ENCODE assay signal across 8 cellular contexts in genomic region chr5:179818746-179819295, GRCh38. TPM values are rescaled to one million over a fixed set of nuclear protein-coding genes. Genes with fewer than 3 reads are reported as not detected.
DNase-seq lines count a peak whose midpoint lies in the region; ATAC-seq and TF ChIP-seq lines count a peak whose summit lies in the region.

No MANE protein-coding gene starts in this region.

- DNase-seq in CD1c-positive myeloid dendritic cell (ENCODE audit: extremely low spot score): peak; percentile 96
- peak; percentile 80 for DNase-seq in GM19240 (ENCODE audit: insufficient read length, low spot score)
- peak; percentile 82 for DNase-seq in Panc1 (ENCODE audit: low read depth, low spot score)
- peak; percentile 80 for DNase-seq in activated T-helper 2 cell treated with anti-CD3 and anti-CD28 coated beads, Interferon-gamma antibody, Interleukin-2, Interleukin-4, amounts not matched to agents 10 μg/mL and 5 μg/mL and 100 μg/mL, durations not matched to agents 14 hours and 24 hours and 36 hours (ENCODE audit: low spot score)
- peak; percentile 94 for DNase-seq in fibroblast of mammary gland (ENCODE audit: low read depth)
- DNase-seq in natural killer cell treated with Interleukin-12 subunit alpha and Interleukin-12 subunit beta and Interleukin-15 and Interleukin-18, amount 100 ng/mL, for 72 hours (ENCODE audit: low spot score): peak; percentile 99
- DNase-seq in stimulated activated naive CD4-positive, alpha-beta T cell treated with Interleukin-2 at 50 U/mL for 16 hours (lab: John Stamatoyannopoulos, UW): peak; percentile 87

- peak overlapping the region; percentile 83 for H3K27ac Mint-ChIP-seq in activated T-helper 2 cell treated with anti-CD3 and anti-CD28 coated beads, Interferon-gamma antibody, Interleukin-2, Interleukin-4, amounts not matched to agents 10 μg/mL and 5 μg/mL and 100 μg/mL, durations not matched to agents 14 hours and 24 hours and 36 hours
- H3K27ac Mint-ChIP-seq in natural killer cell treated with Interleukin-12 subunit alpha and Interleukin-12 subunit beta and Interleukin-15 and Interleukin-18, amount 100 ng/mL, for 72 hours: peak overlapping the region; percentile 87 to 96

- peak overlapping the region; percentile 65 for H3K4me3 Mint-ChIP-seq in activated T-helper 2 cell treated with anti-CD3 and anti-CD28 coated beads, Interferon-gamma antibody, Interleukin-2, Interleukin-4, amounts not matched to agents 10 μg/mL and 5 μg/mL and 100 μg/mL, durations not matched to agents 14 hours and 24 hours and 36 hours (ENCODE audit: low read depth)
- peak overlapping the region; percentile 75 for H3K4me3 Mint-ChIP-seq in natural killer cell treated with Interleukin-12 subunit alpha and Interleukin-12 subunit beta and Interleukin-15 and Interleukin-18, amount 100 ng/mL, for 72 hours

- peak overlapping the region; percentile 99 for H3K27ac ChIP-seq in Panc1 (ENCODE audit: low read length)

- no peaks in the 10 kb centered on the region for H3K27me3 ChIP-seq in Panc1 (ENCODE audit: control insufficient read depth, insufficient read depth, low read length)

- CTCF ChIA-PET in Panc1 (lab: Charles Lee): no interaction called here

- H3K4me1 ChIP-seq in Panc1 (ENCODE audit: control insufficient read depth, insufficient read depth, low read length): peaks cover 41% of the 10 kb centered on the region

- peak; percentile 64 for ATAC-seq in HG03439 (IDR thresholded peaks at IDR 0.05; ENCODE audit: unreplicated experiment)
- peak; percentile 73 for ATAC-seq in Panc1
- ATAC-seq in natural killer cell treated with Interleukin-12 subunit alpha and Interleukin-12 subunit beta and Interleukin-15 and Interleukin-18, amount 100 ng/mL, for 72 hours: peak; percentile 78 to 84

- H3K9me3 Mint-ChIP-seq in activated T-helper 2 cell treated with anti-CD3 and anti-CD28 coated beads, Interferon-gamma antibody, Interleukin-2, Interleukin-4, amounts not matched to agents 10 μg/mL and 5 μg/mL and 100 μg/mL, durations not matched to agents 14 hours and 24 hours and 36 hours: no peaks in the 10 kb centered on the region
- no peaks in the 10 kb centered on the region for H3K9me3 Mint-ChIP-seq in natural killer cell treated with Interleukin-12 subunit alpha and Interleukin-12 subunit beta and Interleukin-15 and Interleukin-18, amount 100 ng/mL, for 72 hours

- H3K9me3 ChIP-seq in Panc1 (ENCODE audit: control insufficient read depth, insufficient read depth, low read depth, low read length): no peaks in the 10 kb centered on the region

- intact Hi-C loops in Panc1 (cut with micrococcal nuclease; ENCODE audit: unreplicated experiment): no loop called here
- intact Hi-C loops in activated T-helper 2 cell treated with anti-CD3 and anti-CD28 coated beads, Interferon-gamma antibody, Interleukin-2, Interleukin-4, amounts not matched to agents 10 μg/mL and 5 μg/mL and 100 μg/mL, durations not matched to agents 14 hours and 24 hours and 36 hours (cut with micrococcal nuclease): loop anchor here (1.0 kb wide), 1 partner anchor 8 kb away; no protein-coding TSS in a partner anchor

- in situ Hi-C loops in Panc1 (cut with HindIII; ENCODE audit: low pct_unique_long_range_greater_than_20kb, low sequenced_read_pairs): no loop called here

- TF ChIP-seq CTCF in Panc1 (IDR thresholded peaks at IDR 0.05) (no peak), fibroblast of mammary gland (conservative IDR thresholded peaks at IDR 0.05; ENCODE audit: control insufficient read depth, insufficient read depth, low read depth, low read length) (no peak)

- peaks cover 29% of the 10 kb centered on the region for H3K4me1 Mint-ChIP-seq in activated T-helper 2 cell treated with anti-CD3 and anti-CD28 coated beads, Interferon-gamma antibody, Interleukin-2, Interleukin-4, amounts not matched to agents 10 μg/mL and 5 μg/mL and 100 μg/mL, durations not matched to agents 14 hours and 24 hours and 36 hours (ENCODE audit: low read depth)
- H3K4me1 Mint-ChIP-seq in natural killer cell treated with Interleukin-12 subunit alpha and Interleukin-12 subunit beta and Interleukin-15 and Interleukin-18, amount 100 ng/mL, for 72 hours (ENCODE audit: low read depth in 2 of 2): peaks cover 39 to 44% of the 10 kb centered on the region in 2 donors

- BruUV-seq in Panc1 (replicated peaks; lab: Mats Ljungman, UMichigan): no TSS peak

- POLR2A ChIA-PET in Panc1 (lab: Charles Lee): interaction anchor here (0.6 to 1.0 kb wide), 3 partner anchors 9 to 17 kb away, joined by 3 to 17 read pairs (median 11); no protein-coding TSS in a partner anchor

- no peaks in the 10 kb centered on the region for H3K27me3 Mint-ChIP-seq in activated T-helper 2 cell treated with anti-CD3 and anti-CD28 coated beads, Interferon-gamma antibody, Interleukin-2, Interleukin-4, amounts not matched to agents 10 μg/mL and 5 μg/mL and 100 μg/mL, durations not matched to agents 14 hours and 24 hours and 36 hours (ENCODE audit: low read depth)
- H3K27me3 Mint-ChIP-seq in natural killer cell treated with Interleukin-12 subunit alpha and Interleukin-12 subunit beta and Interleukin-15 and Interleukin-18, amount 100 ng/mL, for 72 hours: no peaks in the 10 kb centered on the region

- peaks cover 2% of the 10 kb centered on the region; the same call in 1 of the 2 replicates for H3K36me3 ChIP-seq in Panc1 (ENCODE audit: control insufficient read depth, insufficient read depth, low read length)

- H3K4me3 ChIP-seq in Panc1 (ENCODE audit: low read depth in 2 of 2, low read length in 2 of 2) (peak overlapping the region; percentile 11 to 33; a peak in 2 of 4 replicates), fibroblast of mammary gland (ENCODE audit: control insufficient read depth, low read depth, low read length) (peak overlapping the region; percentile 5)

- peaks cover 32% of the 10 kb centered on the region for H3K36me3 Mint-ChIP-seq in activated T-helper 2 cell treated with anti-CD3 and anti-CD28 coated beads, Interferon-gamma antibody, Interleukin-2, Interleukin-4, amounts not matched to agents 10 μg/mL and 5 μg/mL and 100 μg/mL, durations not matched to agents 14 hours and 24 hours and 36 hours (ENCODE audit: low read depth)
- peaks cover 7% of the 10 kb centered on the region for H3K36me3 Mint-ChIP-seq in natural killer cell treated with Interleukin-12 subunit alpha and Interleukin-12 subunit beta and Interleukin-15 and Interleukin-18, amount 100 ng/mL, for 72 hours

RNA-seq across cellular contexts. Expression of gene SQSTM1, which starts 1.9 kb away (rescaled TPM):
- total RNA-seq in Panc1 (2021; ENCODE audit: unreplicated experiment): 985 TPM
- polyA plus RNA-seq in Panc1 (2012; ENCODE audit: insufficient read length): 958 TPM
- 194 TPM in 2 replicates for total RNA-seq in activated T-helper 2 cell treated with anti-CD3 and anti-CD28 coated beads, Interferon-gamma antibody, Interleukin-2, Interleukin-4, amounts not matched to agents 10 μg/mL and 5 μg/mL and 100 μg/mL, durations not matched to agents 14 hours and 24 hours and 36 hours
- 100 to 1,000 TPM; 218 to 332 TPM for total RNA-seq in natural killer cell treated with Interleukin-12 subunit alpha and Interleukin-12 subunit beta and Interleukin-15 and Interleukin-18, amount 100 ng/mL, for 72 hours

RNA-seq across cellular contexts. Expression of gene MGAT4B, which starts 12.2 kb away (rescaled TPM):
- total RNA-seq in Panc1 (2021; ENCODE audit: unreplicated experiment): 406 TPM
- polyA plus RNA-seq in Panc1 (2012; ENCODE audit: insufficient read length): 616 TPM
- total RNA-seq in activated T-helper 2 cell treated with anti-CD3 and anti-CD28 coated beads, Interferon-gamma antibody, Interleukin-2, Interleukin-4, amounts not matched to agents 10 μg/mL and 5 μg/mL and 100 μg/mL, durations not matched to agents 14 hours and 24 hours and 36 hours: 135 and 139 TPM in 2 replicates
- 100 to 1,000 TPM in 1 of 2 donors, 10 to 100 TPM in 1; 73.2 to 105 TPM for total RNA-seq in natural killer cell treated with Interleukin-12 subunit alpha and Interleukin-12 subunit beta and Interleukin-15 and Interleukin-18, amount 100 ng/mL, for 72 hours

RNA-seq across cellular contexts. Expression of gene LTC4S, which starts 25.0 kb away (rescaled TPM):
- total RNA-seq in Panc1 (2021; ENCODE audit: unreplicated experiment): 0.69 TPM
- polyA plus RNA-seq in Panc1 (2012; ENCODE audit: insufficient read length): 1.2 TPM
- 0.62 and 3.2 TPM in 2 replicates for total RNA-seq in activated T-helper 2 cell treated with anti-CD3 and anti-CD28 coated beads, Interferon-gamma antibody, Interleukin-2, Interleukin-4, amounts not matched to agents 10 μg/mL and 5 μg/mL and 100 μg/mL, durations not matched to agents 14 hours and 24 hours and 36 hours
- total RNA-seq in natural killer cell treated with Interleukin-12 subunit alpha and Interleukin-12 subunit beta and Interleukin-15 and Interleukin-18, amount 100 ng/mL, for 72 hours: 1 to 10 TPM; 2.9 to 4.0 TPM

RNA-seq across cellular contexts. Expression of gene MRNIP, which starts 39.8 kb away (rescaled TPM):
- total RNA-seq in Panc1 (2021; ENCODE audit: unreplicated experiment): 33.0 TPM
- 21.9 TPM for polyA plus RNA-seq in Panc1 (2012; ENCODE audit: insufficient read length)
- total RNA-seq in activated T-helper 2 cell treated with anti-CD3 and anti-CD28 coated beads, Interferon-gamma antibody, Interleukin-2, Interleukin-4, amounts not matched to agents 10 μg/mL and 5 μg/mL and 100 μg/mL, durations not matched to agents 14 hours and 24 hours and 36 hours: 24.4 and 30.1 TPM in 2 replicates
- total RNA-seq in natural killer cell treated with Interleukin-12 subunit alpha and Interleukin-12 subunit beta and Interleukin-15 and Interleukin-18, amount 100 ng/mL, for 72 hours: 10 to 100 TPM; 15.9 to 25.2 TPM

Comparison
In these comparisons a context has a peak if more than half of its experiments do, and no peak if none do; other contexts are left out.
1. Peak in every context shown above with its lines: DNase-seq, ATAC-seq, H3K4me3 ChIP-seq and H3K27ac ChIP-seq.